ENCODE assay signal across 8 cellular contexts in genomic region chr6:136289579-136290405, GRCh38. TPM values are rescaled to one million over a fixed set of nuclear protein-coding genes. Genes with fewer than 3 reads are reported as not detected.
DNase-seq lines count a peak whose midpoint lies in the region; ATAC-seq and TF ChIP-seq lines count a peak whose summit lies in the region.

Gene BCLAF1 (minus strand): TSS chr6:136289846. CDS start chr6:136279866, 9,980 bp downstream.

- DNase-seq in NCI-H69 (lab: John Stamatoyannopoulos, UW) (peak; percentile 100), coronary artery (ENCODE audit: low spot score) (peak; percentile 100)
- peak; percentile 99 for DNase-seq in activated CD4-positive, alpha-beta T cell treated with anti-CD3 and anti-CD28 coated beads, Interleukin-2, amount 10 ng/mL, durations not matched to agents 7 days and 5 days
- DNase-seq in stimulated activated CD4-positive, alpha-beta T cell treated with anti-CD3 and anti-CD28 coated beads, Interleukin-1b, Interleukin-23, amount 100 ng/mL, for 4 hours (ENCODE audit: low read depth in 2 of 2): peak; percentile 98 to 99

- H3K4me2 ChIP-seq in BLaER1: peak within 1 kb of the TSS; percentile 95

- peaks cover 50% of the 10 kb centered on the region for H3K4me1 Mint-ChIP-seq in activated CD4-positive, alpha-beta T cell treated with anti-CD3 and anti-CD28 coated beads, Interleukin-2, amount 10 ng/mL, durations not matched to agents 7 days and 5 days

- no peaks in the 10 kb centered on the region for H3K9me3 ChIP-seq in BLaER1

- H4K20me1 ChIP-seq in BLaER1: peaks cover 44% of the 10 kb centered on the region

- POLR2A ChIA-PET in activated CD4-positive, alpha-beta T cell treated with anti-CD3 and anti-CD28 coated beads, Interleukin-2, amount 10 ng/mL, durations not matched to agents 7 days and 5 days (lab: Charles Lee): interaction anchor here (0.6 to 2.2 kb wide), 5 partner anchors 9 to 503 kb away, joined by 3 to 13 read pairs (median 3); partner anchors contain the start of genes MAP3K5 and MTFR2

- no peak for TF ChIP-seq CTCF in coronary artery (IDR thresholded peaks at IDR 0.05)

- H3K9me3 Mint-ChIP-seq in activated CD4-positive, alpha-beta T cell treated with anti-CD3 and anti-CD28 coated beads, Interleukin-2, amount 10 ng/mL, durations not matched to agents 7 days and 5 days: no peaks in the 10 kb centered on the region

- H3K9ac ChIP-seq in BLaER1: peak within 1 kb of the TSS; percentile 100

- H3K36me3 ChIP-seq in BLaER1: peaks cover 20% of the 10 kb centered on the region; the same call in 1 of the 2 replicates

- H3K27me3 ChIP-seq in BLaER1 (no peaks in the 10 kb centered on the region), layer of hippocampus (ENCODE audit: control insufficient read depth, insufficient read depth, low read length) (no peaks in the 10 kb centered on the region)

- ATAC-seq in GM19328 (IDR thresholded peaks at IDR 0.05; ENCODE audit: unreplicated experiment) (peak; percentile 91), HG03520 (IDR thresholded peaks at IDR 0.05; ENCODE audit: unreplicated experiment) (peak; percentile 87)

- peak within 1 kb of the TSS; percentile 100 for H3K27ac Mint-ChIP-seq in activated CD4-positive, alpha-beta T cell treated with anti-CD3 and anti-CD28 coated beads, Interleukin-2, amount 10 ng/mL, durations not matched to agents 7 days and 5 days

- H3K27me3 Mint-ChIP-seq in activated CD4-positive, alpha-beta T cell treated with anti-CD3 and anti-CD28 coated beads, Interleukin-2, amount 10 ng/mL, durations not matched to agents 7 days and 5 days: no peaks in the 10 kb centered on the region

- H3K27ac ChIP-seq in BLaER1: peak within 1 kb of the TSS; percentile 100
- H3K27ac ChIP-seq in coronary artery: peak within 1 kb of the TSS; percentile 98 to 100
- H3K27ac ChIP-seq in layer of hippocampus (ENCODE audit: low read depth, low read length): peak within 1 kb of the TSS; percentile 98

- H3K4me3 ChIP-seq in BLaER1: peak within 1 kb of the TSS; percentile 83
- H3K4me3 ChIP-seq in coronary artery: peak within 1 kb of the TSS; percentile 85

- H3K36me3 Mint-ChIP-seq in activated CD4-positive, alpha-beta T cell treated with anti-CD3 and anti-CD28 coated beads, Interleukin-2, amount 10 ng/mL, durations not matched to agents 7 days and 5 days (ENCODE audit: low read depth): peaks cover 40% of the 10 kb centered on the region

- CTCF ChIA-PET in activated CD4-positive, alpha-beta T cell treated with anti-CD3 and anti-CD28 coated beads, Interleukin-2, amount 10 ng/mL, durations not matched to agents 7 days and 5 days (lab: Charles Lee): interaction anchor here (0.7 to 1.6 kb wide), 10 partner anchors 10 to 502 kb away, joined by 3 to 10 read pairs (median 4); partner anchors contain the start of gene MAP3K5

- H3K4me1 ChIP-seq in BLaER1: peaks cover 49% of the 10 kb centered on the region

- H3K4me3 Mint-ChIP-seq in activated CD4-positive, alpha-beta T cell treated with anti-CD3 and anti-CD28 coated beads, Interleukin-2, amount 10 ng/mL, durations not matched to agents 7 days and 5 days: peak within 1 kb of the TSS; percentile 99

RNA-seq across cellular contexts. Expression of gene BCLAF1, which starts in this region (rescaled TPM):
- total RNA-seq in activated CD4-positive, alpha-beta T cell treated with anti-CD3 and anti-CD28 coated beads, Interleukin-2, amount 10 ng/mL, durations not matched to agents 7 days and 5 days: 100 to 1,000 TPM; 147 to 164 TPM

Comparison
In these comparisons a context has a peak if more than half of its experiments do, and no peak if none do; other contexts are left out.
1. Peak in every context shown above with its lines: DNase-seq, ATAC-seq, H3K4me3 ChIP-seq and H3K27ac ChIP-seq.